22 cellular contexts compared by ENCODE assay signal in the genomic region with DNA sequence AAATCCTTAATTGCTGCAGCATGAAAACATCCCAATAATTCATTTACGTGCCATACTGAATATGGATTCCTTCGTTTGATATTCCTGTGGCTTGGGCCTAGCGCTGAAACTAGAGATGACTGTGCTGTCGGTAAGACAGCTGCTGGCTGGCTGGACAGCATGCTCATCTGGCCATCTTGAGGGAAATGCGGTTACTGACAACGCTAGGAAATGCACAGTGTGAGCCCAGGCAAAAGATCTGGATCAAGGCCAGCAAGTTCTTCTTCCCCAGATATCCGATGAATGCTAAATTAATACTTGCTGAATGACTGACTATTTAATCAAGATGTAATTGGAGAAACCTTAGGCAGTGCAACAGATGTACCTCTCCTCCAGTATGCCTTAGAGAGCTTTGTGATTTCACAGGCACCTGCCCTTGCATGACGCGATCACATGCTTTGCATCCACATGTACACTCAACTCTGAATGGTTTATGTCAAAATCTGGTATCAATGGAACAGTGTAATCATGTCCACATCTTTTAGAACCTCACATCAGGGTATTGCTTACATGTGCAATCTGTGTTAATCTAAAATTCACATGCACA.
DNase-seq lines count a peak whose midpoint lies in the region; ATAC-seq and TF ChIP-seq lines count a peak whose summit lies in the region.
"Had no signal": no experiment of that assay in that cellular context is flagged by ENCODE, and none has a peak within 500 bp of the region (broad histone marks: within the 10 kb centered on the region; RNA-seq: fewer than 3 reads in every experiment).

No MANE protein-coding gene starts in this region.

- no peak for ATAC-seq in HG03565 (IDR thresholded peaks at IDR 0.05; ENCODE audit: unreplicated experiment)
- ATAC-seq: activated CD8-positive, alpha-beta T cell treated with anti-CD3 and anti-CD28 coated beads, Interleukin-2, amount 10 ng/mL, durations not matched to agents 7 days and 5 days; natural killer cell had no signal

- H3K4me1 ChIP-seq in stomach, result no peaks in the 10 kb centered on the region
- H3K4me1 ChIP-seq: Peyer's patch, spleen, transverse colon had no signal

- TF ChIP-seq CTCF in choroid plexus epithelial cell (conservative IDR thresholded peaks at IDR 0.05; ENCODE audit: low read depth, low read length) (no peak), stomach (IDR thresholded peaks at IDR 0.05) (no peak)

- no peak for TF ChIP-seq POLR2A in stomach (IDR thresholded peaks at IDR 0.05)

- H3K27ac ChIP-seq in stomach, result no peak overlapping the region
- H3K27ac ChIP-seq: Peyer's patch, spleen, transverse colon had no signal

- 86 to 93% (median 89%) methylated on average over 9 of the region's 9 CpGs for WGBS in stomach, 5 donors

- intact Hi-C loops in stomach (cut with DNase I; ENCODE audit: low total_unique reads), result no loop called here

- no peak overlapping the region for H3K4me3 ChIP-seq in choroid plexus epithelial cell (ENCODE audit: low read depth, low read length)
- H3K4me3 ChIP-seq in skeletal muscle cell (ENCODE audit: low read depth, low read length), result no peak overlapping the region
- H3K4me3 ChIP-seq in stomach, result no peak overlapping the region
- H3K4me3 ChIP-seq: Peyer's patch, spleen, transverse colon had no signal

- no peak for TF ChIP-seq EP300 in stomach (IDR thresholded peaks at IDR 0.05)

- H3K36me3 ChIP-seq in stomach, result no peaks in the 10 kb centered on the region
- H3K36me3 ChIP-seq: Peyer's patch, spleen, transverse colon had no signal

- H3K27me3 ChIP-seq in stomach, result no peaks in the 10 kb centered on the region
- H3K27me3 ChIP-seq: Peyer's patch, spleen, transverse colon had no signal

- DNase-seq in NCI-H510A treated with DMSO at 0.1 percent for 48 hours (lab: John Stamatoyannopoulos, UW) (peak; percentile 28), NCI-H510A (lab: John Stamatoyannopoulos, UW) (no peak), SHP77 (lab: John Stamatoyannopoulos, UW) (peak; percentile 69 to 84), choroid plexus epithelial cell (ENCODE audit: low read depth) (peak; percentile 45), skeletal muscle cell (ENCODE audit: low read depth) (peak; percentile 70), NCI-H774 (lab: John Stamatoyannopoulos, UW) (no peak), stomach (no peak)
- DNase-seq: activated CD8-positive, alpha-beta T cell treated with anti-CD3 and anti-CD28 coated beads, Interleukin-2, amount 10 ng/mL, durations not matched to agents 7 days and 5 days; activated effector memory CD4-positive, alpha-beta T cell treated with Interleukin-2 at 50 U/mL for 16 hours; activated T-cell treated with anti-CD3 and anti-CD28 coated beads for 4 hours; aorta; CD4-positive, alpha-beta memory T cell; dermis blood vessel endothelial cell; DMS153; natural killer cell; NCI-H1092; NCI-H2029; Peyer's patch; spleen; T-helper 2 cell; transverse colon had no signal

- H3K9me3 ChIP-seq in stomach, result no peaks in the 10 kb centered on the region
- H3K9me3 ChIP-seq: Peyer's patch, spleen, transverse colon had no signal

Comparison
In these comparisons a context has a peak if more than half of its experiments do, and no peak if none do; other contexts are left out.
1. DNase-seq: peak in NCI-H510A treated with DMSO at 0.1 percent for 48 hours (single experiment), SHP77 (2 of 2), choroid plexus epithelial cell (single experiment) and skeletal muscle cell (single experiment); none in NCI-H510A (single experiment), NCI-H774 (single experiment) and stomach (single experiment).